In the genomic region with DNA sequence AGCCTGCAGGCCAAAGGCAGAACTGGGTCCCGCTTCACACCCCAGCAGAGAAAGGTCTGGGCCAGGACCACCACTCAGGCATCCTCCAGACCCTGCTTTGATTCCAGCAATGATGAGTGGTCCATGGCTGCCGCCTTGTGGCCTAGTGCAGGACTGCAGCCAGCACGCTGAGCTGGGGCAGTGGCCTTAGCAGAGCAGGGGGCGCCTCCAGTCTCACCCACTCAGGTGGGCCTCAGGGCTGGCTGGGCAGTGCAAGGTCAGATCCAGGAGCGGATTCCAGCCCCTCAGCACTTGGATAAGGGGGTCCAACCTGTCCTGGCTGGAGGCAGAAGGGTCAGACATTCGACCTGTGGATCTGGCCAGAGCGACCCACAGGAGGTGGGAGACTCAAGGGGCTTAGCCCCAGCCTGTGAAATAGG, we compare ENCODE assay signal across 8 cellular contexts. TPM values are rescaled to one million over a fixed set of nuclear protein-coding genes. Genes with fewer than 3 reads are reported as not detected.
DNase-seq lines count a peak whose midpoint lies in the region; ATAC-seq and FAIRE-seq lines count a peak whose summit lies in the region.

No MANE protein-coding gene starts in this region.

- peak overlapping the region; percentile 31 to 52 for H3K27ac Mint-ChIP-seq in T-cell

- FAIRE-seq in small intestine (lab: Jason Lieb, UNC): no peak

- peaks cover 4 to 7% of the 10 kb centered on the region in 2 donors for H3K36me3 ChIP-seq in small intestine (ENCODE audit: control insufficient read depth in 2 of 2, insufficient read depth in 2 of 2, low read length in 2 of 2)

- H3K4me3 Mint-ChIP-seq in T-cell: no peak overlapping the region

- H3K27ac ChIP-seq in right cardiac atrium (ENCODE audit: low read length) (no peak overlapping the region), small intestine (ENCODE audit: low read depth in 1 of 2, low read length in 1 of 2) (no peak overlapping the region)

- POLR2A ChIA-PET in T-cell (lab: Charles Lee): no interaction called here

- H3K4me3 ChIP-seq in right cardiac atrium (ENCODE audit: low read length) (no peak overlapping the region), small intestine (ENCODE audit: low read depth in 1 of 2, low read length in 2 of 2) (no peak overlapping the region)

- no peaks in the 10 kb centered on the region for H3K9me3 ChIP-seq in right cardiac atrium (ENCODE audit: control insufficient read depth, low read length)
- no peaks in the 10 kb centered on the region for H3K9me3 ChIP-seq in small intestine (ENCODE audit: control insufficient read depth, low read depth)

- CTCF ChIA-PET in T-cell (lab: Charles Lee): interaction anchor here (0.6 to 2.1 kb wide), 6 partner anchors 92 to 497 kb away, joined by 3 to 10 read pairs (median 4); no protein-coding TSS in a partner anchor

- peak; percentile 64 to 81 (median 70) for ATAC-seq in T-cell (replicated peaks in 1 of 4)
- peak; percentile 47 to 59 for ATAC-seq in right cardiac atrium
- ATAC-seq in HG03095 (IDR thresholded peaks at IDR 0.05; ENCODE audit: unreplicated experiment): no peak

- H3K27me3 ChIP-seq in right cardiac atrium (ENCODE audit: control insufficient read depth, insufficient read depth) (no peaks in the 10 kb centered on the region), small intestine (ENCODE audit: control insufficient read depth in 2 of 2, insufficient read depth in 2 of 2, low read length in 2 of 2) (no peaks in the 10 kb centered on the region)

- DNase-seq in Daoy (ENCODE audit: low read depth) (peak; percentile 61), HT-29 (ENCODE audit: low spot score) (peak; percentile 72), T-cell (peak; percentile 17 to 72 (median 55)), right cardiac atrium (peak; percentile 61 to 87 (median 85)), small intestine (peak; percentile 35), OCI-M2 (lab: John Stamatoyannopoulos, UW; ENCODE audit: unreplicated experiment) (no peak)
- peak; percentile 50 for DNase-seq in activated naive CD8-positive, alpha-beta T cell treated with anti-CD3 and anti-CD28 coated beads, Interleukin-2, amount 50 U/mL, for 16 hours (ENCODE audit: low read depth, low spot score)

- peaks cover 14 to 29% (median 14%) of the 10 kb centered on the region in 3 donors for H3K4me1 Mint-ChIP-seq in T-cell

- H3K36me3 Mint-ChIP-seq in T-cell: peaks cover 20% of the 10 kb centered on the region

- WGBS in right cardiac atrium: 57% methylated on average over 7 of the region's 7 CpGs
- 55 to 60% (median 60%) methylated on average over 7 of the region's 7 CpGs for WGBS in small intestine, 3 donors

- H3K4me1 ChIP-seq in right cardiac atrium (ENCODE audit: control insufficient read depth, insufficient read depth, low read length): peaks cover 3% of the 10 kb centered on the region
- H3K4me1 ChIP-seq in small intestine (ENCODE audit: control insufficient read depth in 2 of 2, insufficient read depth in 1 of 2, low read depth in 1 of 2, low read length in 1 of 2): no peaks in the 10 kb centered on the region

- H3K27me3 Mint-ChIP-seq in T-cell: no peaks in the 10 kb centered on the region

- no peaks in the 10 kb centered on the region for H3K9me3 Mint-ChIP-seq in T-cell

- intact Hi-C loops in right cardiac atrium (cut with DNase I): loop anchor here (5.0 to 10.0 kb wide), 3 partner anchors 96 to 211 kb away; no protein-coding TSS in a partner anchor

RNA-seq across cellular contexts. Expression of a gene that starts 9.6 kb away (rescaled TPM):
- 0.09 and 0.23 TPM in 2 replicates for total RNA-seq in Daoy (2014; rRNA removed; shearing (Covaris generic))
- total RNA-seq in HT-29 (2014; rRNA removed; shearing (Covaris generic)): 0.29 and 0.79 TPM in 2 replicates
- total RNA-seq in T-cell: 1 to 10 TPM; 1.1 to 6.1 (median 1.7) TPM
- total RNA-seq in right cardiac atrium: 10 to 100 TPM; 32.1 to 43.9 (median 37.0) TPM
- polyA plus RNA-seq in right cardiac atrium: 43.1 TPM
- 10 to 100 TPM in 1 of 3 donors, 1 to 10 TPM in 2; 1.8 to 31.6 (median 8.1) TPM for polyA plus RNA-seq in small intestine

Comparison
In these comparisons a context has a peak if more than half of its experiments do, and no peak if none do; other contexts are left out.
1. RNA of a gene that starts 9.6 kb away (total RNA-seq): 32.1 to 43.9 TPM in right cardiac atrium; 1.1 to 6.1 TPM in T-cell, 0.29 to 0.79 TPM in HT-29 and 0.09 to 0.23 TPM in Daoy; every median in the first group is over 4 times any median in the second.